In the genomic region with DNA sequence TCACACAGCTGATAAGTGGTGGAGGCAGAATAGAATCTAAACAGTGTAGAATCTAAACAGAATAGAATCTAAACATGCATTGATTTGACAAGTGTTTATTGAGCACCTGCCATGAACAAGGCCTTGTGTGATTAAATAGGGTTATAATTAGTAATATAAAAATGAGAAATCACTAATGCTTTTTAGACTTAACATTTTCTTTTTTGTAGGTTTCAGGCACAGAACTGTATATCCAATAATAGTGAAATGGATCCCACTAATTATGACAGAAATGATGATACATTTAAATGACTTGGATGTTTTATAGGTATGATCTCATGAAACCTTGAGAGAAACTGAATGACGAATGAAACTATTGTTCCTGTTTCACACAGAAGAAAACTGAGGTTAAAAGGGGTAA, we compare ENCODE assay signal across 7 cellular contexts. TPM values are rescaled to one million over a fixed set of nuclear protein-coding genes. Genes with fewer than 3 reads are reported as not detected.
"Had no signal": no experiment of that assay in that cellular context is flagged by ENCODE, and none has a peak within 500 bp of the region (broad histone marks: within the 10 kb centered on the region; RNA-seq: fewer than 3 reads in every experiment).

A gene (plus strand): TSS at position 301 of the 400 bp plus-strand sequence. CDS start 296 bp downstream, outside the sequence.

RNA-seq across cellular contexts. Expression of the gene that starts here (rescaled TPM):
- total RNA-seq: activated CD8-positive, alpha-beta T cell treated with anti-CD3 and anti-CD28 coated beads for 36 hours; activated naive CD4-positive, alpha-beta T cell treated with anti-CD3 and anti-CD28 coated beads for 36 hours; activated T-helper 17 cell treated with anti-CD3 and anti-CD28 coated beads, Interleukin-2, amount 50 U/mL, for 72 hours; adrenal gland; astrocyte; breast epithelium had no signal
- polyA plus RNA-seq: adrenal gland, aorta had no signal
